20 cellular contexts compared by ENCODE assay signal in genomic region chr2:167215595-167215994, GRCh38.
"Had no signal": no experiment of that assay in that cellular context is flagged by ENCODE, and none has a peak within 500 bp of the region (broad histone marks: within the 10 kb centered on the region; RNA-seq: fewer than 3 reads in every experiment).

No MANE protein-coding gene starts in this region.

- FAIRE-seq: small intestine had no signal

- H3K4me1 ChIP-seq: upper lobe of left lung had no signal

- H3K9me3 ChIP-seq: ascending aorta, gastrocnemius medialis, neutrophil, upper lobe of left lung had no signal

- H3K27ac ChIP-seq: ascending aorta, dorsolateral prefrontal cortex, neutrophil, upper lobe of left lung, WERI-Rb-1 had no signal

- H3K27me3 Mint-ChIP-seq: activated CD4-positive, alpha-beta memory T cell treated with anti-CD3 and anti-CD28 coated beads, Interleukin-2, amount 10 ng/mL, durations not matched to agents 7 days and 5 days; activated naive CD4-positive, alpha-beta T cell treated with anti-CD3 and anti-CD28 coated beads, Interleukin-2, amount 10 ng/mL, durations not matched to agents 7 days and 5 days; activated T-cell treated with anti-CD3 and anti-CD28 coated beads, Interleukin-2, amount 50 U/mL, for 24 hours; T-helper 17 cell had no signal

- ATAC-seq: activated CD4-positive, alpha-beta T cell treated with anti-CD3 and anti-CD28 coated beads for 36 hours; gastrocnemius medialis; naive thymus-derived CD4-positive, alpha-beta T cell; right cardiac atrium; T-helper 17 cell had no signal

- H3K4me3 ChIP-seq: ascending aorta, dorsolateral prefrontal cortex, gastrocnemius medialis, lung, upper lobe of left lung had no signal

- H3K4me1 Mint-ChIP-seq: activated CD4-positive, alpha-beta memory T cell treated with anti-CD3 and anti-CD28 coated beads, Interleukin-2, amount 10 ng/mL, durations not matched to agents 7 days and 5 days; activated CD4-positive, alpha-beta T cell treated with anti-CD3 and anti-CD28 coated beads for 36 hours; activated naive CD4-positive, alpha-beta T cell treated with anti-CD3 and anti-CD28 coated beads, Interleukin-2, amount 10 ng/mL, durations not matched to agents 7 days and 5 days; naive thymus-derived CD4-positive, alpha-beta T cell; T-helper 17 cell had no signal

- H3K4me3 Mint-ChIP-seq: activated CD4-positive, alpha-beta memory T cell treated with anti-CD3 and anti-CD28 coated beads, Interleukin-2, amount 10 ng/mL, durations not matched to agents 7 days and 5 days; activated CD4-positive, alpha-beta T cell treated with anti-CD3 and anti-CD28 coated beads for 36 hours; activated naive CD4-positive, alpha-beta T cell treated with anti-CD3 and anti-CD28 coated beads, Interleukin-2, amount 10 ng/mL, durations not matched to agents 7 days and 5 days; activated T-cell treated with anti-CD3 and anti-CD28 coated beads, Interleukin-2, amount 50 U/mL, for 24 hours; endodermal cell; naive thymus-derived CD4-positive, alpha-beta T cell; T-helper 17 cell had no signal

- H3K27me3 ChIP-seq: ascending aorta, dorsolateral prefrontal cortex, gastrocnemius medialis, neutrophil, upper lobe of left lung had no signal

- H3K9me3 Mint-ChIP-seq: activated CD4-positive, alpha-beta memory T cell treated with anti-CD3 and anti-CD28 coated beads, Interleukin-2, amount 10 ng/mL, durations not matched to agents 7 days and 5 days; activated naive CD4-positive, alpha-beta T cell treated with anti-CD3 and anti-CD28 coated beads, Interleukin-2, amount 10 ng/mL, durations not matched to agents 7 days and 5 days; activated T-cell treated with anti-CD3 and anti-CD28 coated beads, Interleukin-2, amount 50 U/mL, for 24 hours had no signal

- H3K36me3 Mint-ChIP-seq: activated naive CD4-positive, alpha-beta T cell treated with anti-CD3 and anti-CD28 coated beads, Interleukin-2, amount 10 ng/mL, durations not matched to agents 7 days and 5 days; naive thymus-derived CD4-positive, alpha-beta T cell had no signal

- H3K36me3 ChIP-seq: ascending aorta, neutrophil, upper lobe of left lung, WERI-Rb-1 had no signal

- H3K27ac Mint-ChIP-seq: activated CD4-positive, alpha-beta memory T cell treated with anti-CD3 and anti-CD28 coated beads, Interleukin-2, amount 10 ng/mL, durations not matched to agents 7 days and 5 days; activated CD4-positive, alpha-beta T cell treated with anti-CD3 and anti-CD28 coated beads for 36 hours; activated naive CD4-positive, alpha-beta T cell treated with anti-CD3 and anti-CD28 coated beads, Interleukin-2, amount 10 ng/mL, durations not matched to agents 7 days and 5 days; activated T-cell treated with anti-CD3 and anti-CD28 coated beads, Interleukin-2, amount 50 U/mL, for 24 hours; endodermal cell; naive thymus-derived CD4-positive, alpha-beta T cell; T-helper 17 cell had no signal

- DNase-seq: activated CD4-positive, alpha-beta memory T cell treated with anti-CD3 and anti-CD28 coated beads, Interleukin-2, amount 10 ng/mL, durations not matched to agents 7 days and 5 days; activated CD4-positive, alpha-beta T cell treated with anti-CD3 and anti-CD28 coated beads for 36 hours; activated naive CD4-positive, alpha-beta T cell treated with anti-CD3 and anti-CD28 coated beads, Interleukin-2, amount 10 ng/mL, durations not matched to agents 7 days and 5 days; activated T-cell treated with anti-CD3 and anti-CD28 coated beads, Interleukin-2, amount 50 U/mL, for 24 hours; dorsolateral prefrontal cortex; endodermal cell; gastrocnemius medialis; kidney glomerular epithelial cell; midbrain; naive thymus-derived CD4-positive, alpha-beta T cell; right cardiac atrium; small intestine; stimulated activated CD4-positive, alpha-beta T cell treated with anti-CD3 and anti-CD28 coated beads, Interleukin-4, amount 100 ng/mL, for 24 hours; stimulated activated naive CD4-positive, alpha-beta T cell treated with Interleukin-2 at 50 U/mL for 16 hours; T-helper 17 cell; upper lobe of left lung; WERI-Rb-1 had no signal
